In the genomic region with DNA sequence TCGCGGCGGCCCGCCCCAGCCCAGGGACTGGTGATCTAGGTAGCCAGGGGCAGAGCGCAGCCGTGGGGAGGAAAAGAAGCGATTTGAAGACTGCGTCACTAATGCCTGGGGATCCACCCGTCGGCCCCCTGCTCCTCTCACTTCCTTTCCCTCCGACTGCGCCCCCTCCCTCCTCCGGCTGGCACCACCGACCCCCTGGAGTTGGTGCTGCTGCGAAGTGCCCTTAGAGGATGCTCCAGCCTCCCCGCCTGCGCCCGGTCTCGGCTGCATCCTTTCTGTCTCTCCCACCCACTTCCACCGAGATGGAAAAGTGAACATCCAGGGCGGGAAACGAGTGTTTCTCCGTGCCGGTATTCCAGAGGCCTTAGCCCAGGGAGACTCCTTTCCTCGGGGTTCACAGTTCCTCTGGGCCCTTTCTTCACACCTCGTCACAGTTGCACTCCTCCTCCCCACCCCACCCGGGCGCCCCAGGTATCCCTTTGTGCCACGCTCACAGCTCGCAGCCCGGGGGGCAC, we compare ENCODE assay signal across 8 cellular contexts. TPM values are rescaled to one million over a fixed set of nuclear protein-coding genes. Genes with fewer than 3 reads are reported as not detected.
DNase-seq lines count a peak whose midpoint lies in the region; ATAC-seq, FAIRE-seq and TF ChIP-seq lines count a peak whose summit lies in the region.
"Not testable (repeated sequence)": the region's sequence is repeated elsewhere in the genome, so short reads cannot be mapped to it uniquely, and the experiment has no call there.

No MANE protein-coding gene starts in this region.

- H3K4me2 ChIP-seq in A549 = peak overlapping the region; percentile 62; the same call in 1 of the 3 replicates
- peak overlapping the region; percentile 40 for H3K4me2 ChIP-seq in neuronal stem cell (ENCODE audit: insufficient read depth, low read length, poor library complexity, severe bottlenecking)

- ATAC-seq in A549 (peak; percentile 66 to 79), HG02571 (IDR thresholded peaks at IDR 0.05; ENCODE audit: unreplicated experiment) (peak; percentile 46), activated B cell treated with CpG ODN at 0.5 μM for 24 hours (ENCODE audit: low read depth) (peak; percentile 88), body of pancreas (peak; percentile 37), Right ventricle myocardium superior (ENCODE audit: poor library complexity) (peak; percentile 25), right lobe of liver (peak; percentile 30 to 48 (median 38))
- peak; percentile 20 for ATAC-seq in stimulated activated naive CD8-positive, alpha-beta T cell treated with anti-CD3 and anti-CD28 coated beads, Interleukin-15, Interleukin-2, amounts not matched to agents 100 U/mL and 50 U/mL, for 24 hours

- not testable (repeated sequence) for H3K27ac Mint-ChIP-seq in activated B cell treated with CpG ODN at 0.5 μM for 24 hours

- intact Hi-C loops in activated B cell treated with CpG ODN at 0.5 μM for 24 hours (cut with micrococcal nuclease); body of pancreas (cut with DNase I); Right ventricle myocardium superior (cut with DNase I); right lobe of liver (cut with DNase I): not testable (repeated sequence)

- H2BK5ac ChIP-seq in neuronal stem cell (ENCODE audit: low read length) = not testable (repeated sequence)

- DNase-seq in A549 (ENCODE audit: low read depth in 1 of 2, low spot score in 1 of 2); activated B cell treated with CpG ODN at 0.5 μM for 24 hours; body of pancreas; Right ventricle myocardium superior; right lobe of liver; neuronal stem cell (ENCODE audit: low spot score); stimulated activated naive CD8-positive, alpha-beta T cell treated with anti-CD3 and anti-CD28 coated beads, Interleukin-15, Interleukin-2, amounts not matched to agents 100 U/mL and 50 U/mL, for 24 hours: not testable (repeated sequence)

- not testable (repeated sequence) for TF ChIP-seq CTCF in A549 (IDR thresholded peaks at IDR 0.05); activated B cell treated with CpG ODN at 0.5 μM for 24 hours (IDR thresholded peaks at IDR 0.05); body of pancreas (IDR thresholded peaks at IDR 0.05); right lobe of liver (IDR thresholded peaks at IDR 0.05)

- POLR2A ChIA-PET in A549 (lab: Yijun Ruan, JAX); activated B cell treated with CpG ODN at 0.5 μM for 24 hours (lab: Charles Lee): not testable (repeated sequence)

- not testable (repeated sequence) for H2AK5ac ChIP-seq in neuronal stem cell (ENCODE audit: low read depth, low read length)

- H3K9me3 Mint-ChIP-seq in activated B cell treated with CpG ODN at 0.5 μM for 24 hours = not testable (repeated sequence)

- CTCF ChIA-PET in A549 (lab: Yijun Ruan, JAX); activated B cell treated with CpG ODN at 0.5 μM for 24 hours (lab: Charles Lee): not testable (repeated sequence)

- not testable (repeated sequence) for H3K4me3 Mint-ChIP-seq in activated B cell treated with CpG ODN at 0.5 μM for 24 hours

- TF ChIP-seq RAD21 in A549 (conservative IDR thresholded peaks at IDR 0.05 in 1 of 2, IDR thresholded peaks at IDR 0.05 in 1 of 2) = not testable (repeated sequence)

- H3K79me1 ChIP-seq in neuronal stem cell (ENCODE audit: low read depth, low read length) = not testable (repeated sequence)

- H3K27ac ChIP-seq in A549; body of pancreas; right lobe of liver; neuronal stem cell (replicated peaks; ENCODE audit: low read length): not testable (repeated sequence)

- not testable (repeated sequence) for H2BK12ac ChIP-seq in neuronal stem cell (ENCODE audit: low read length)

- not testable (repeated sequence) for H3K27me3 ChIP-seq in body of pancreas; right lobe of liver; neuronal stem cell (ENCODE audit: control insufficient read depth in 3 of 3, insufficient read depth in 3 of 3, low read depth in 1 of 3, low read length in 3 of 3)

- H3K36me3 Mint-ChIP-seq in activated B cell treated with CpG ODN at 0.5 μM for 24 hours (ENCODE audit: low read depth) = not testable (repeated sequence)

- not testable (repeated sequence) for H3K4ac ChIP-seq in neuronal stem cell (ENCODE audit: low read length)

- H3K23ac ChIP-seq in neuronal stem cell (ENCODE audit: low read depth, low read length, poor library complexity) = not testable (repeated sequence)

- not testable (repeated sequence) for H2AFZ ChIP-seq in neuronal stem cell (ENCODE audit: low read length)

- not testable (repeated sequence) for H3K4me1 Mint-ChIP-seq in activated B cell treated with CpG ODN at 0.5 μM for 24 hours

- H2BK15ac ChIP-seq in neuronal stem cell (ENCODE audit: low read length) = not testable (repeated sequence)

- not testable (repeated sequence) for TF ChIP-seq POLR2A in A549 (IDR thresholded peaks at IDR 0.05; ENCODE audit: low read length); body of pancreas (IDR thresholded peaks at IDR 0.05); right lobe of liver (IDR thresholded peaks at IDR 0.05)

- not testable (repeated sequence) for FAIRE-seq in A549 (lab: Jason Lieb, UNC)

- H3K36me3 ChIP-seq in body of pancreas (replicated peaks in 1 of 2; ENCODE audit: insufficient read depth in 1 of 2, low read depth in 2 of 2); right lobe of liver; neuronal stem cell (replicated peaks in 1 of 2; ENCODE audit: control insufficient read depth in 2 of 2, insufficient read depth in 2 of 2, low read length in 2 of 2): not testable (repeated sequence)

- not testable (repeated sequence) for H2BK120ac ChIP-seq in neuronal stem cell (ENCODE audit: low read depth, low read length)

- not testable (repeated sequence) for H3K9ac ChIP-seq in neuronal stem cell (ENCODE audit: low read depth, low read length, poor library complexity)

- H3K14ac ChIP-seq in neuronal stem cell (ENCODE audit: low read length) = not testable (repeated sequence)

- H3K4me3 ChIP-seq in A549, body of pancreas, right lobe of liver: not testable (repeated sequence)
- peak overlapping the region in 1 of 2 donors; percentile 37 for H3K4me3 ChIP-seq in neuronal stem cell (ENCODE audit: low read length in 2 of 2)

- H3K9me3 ChIP-seq in A549; body of pancreas; right lobe of liver; neuronal stem cell (replicated peaks in 1 of 2; ENCODE audit: control insufficient read depth in 2 of 2, insufficient read depth in 1 of 2, low read depth in 1 of 2, low read length in 2 of 2): not testable (repeated sequence)

- not testable (repeated sequence) for H3K4me1 ChIP-seq in A549; body of pancreas; right lobe of liver; neuronal stem cell (ENCODE audit: control insufficient read depth in 2 of 2, insufficient read depth in 1 of 2, low read depth in 1 of 2, low read length in 2 of 2)

- not testable (repeated sequence) for H3K18ac ChIP-seq in neuronal stem cell (ENCODE audit: low read length)

- 20% methylated on average over 4 of the region's 31 CpGs for WGBS in A549 (ENCODE audit: missing lambda C conversion rate)
- no CpG with 5 or more reads among the region's 31 CpGs for WGBS in body of pancreas, 2 donors
- no CpG with 5 or more reads among the region's 31 CpGs for WGBS in right lobe of liver (ENCODE audit: insufficient coverage, low coverage, low lambda C conversion rate, missing lambda C conversion rate)
- WGBS in neuronal stem cell (ENCODE audit: extremely low coverage in 2 of 2, insufficient read length in 2 of 2, insufficient replicate concordance in 1 of 2), 2 donors = no CpG with 5 or more reads among the region's 31 CpGs

- H4K8ac ChIP-seq in neuronal stem cell (ENCODE audit: low read depth, low read length) = not testable (repeated sequence)

- not testable (repeated sequence) for TF ChIP-seq EP300 in A549 (IDR thresholded peaks at IDR 0.05)

- H3K27me3 Mint-ChIP-seq in activated B cell treated with CpG ODN at 0.5 μM for 24 hours = not testable (repeated sequence)

- H4K91ac ChIP-seq in neuronal stem cell (ENCODE audit: low read depth, low read length, poor library complexity) = not testable (repeated sequence)

RNA-seq across cellular contexts. Expression of a gene that starts 33.1 kb away (rescaled TPM):
- polyA plus RNA-seq in A549 (2011; rRNA removed) (16.9 and 24.8 TPM in 2 replicates), A549 (2017; fragmentation: RNase III; extraction: RNeasy Plus Mini Kit Qiagen cat#74134 plus additional on column Dnase treatment) (9.8 to 10.8 TPM (median 9.9 TPM) in 3 replicates)
- 3.4 and 5.3 TPM in 2 replicates for polyA plus RNA-seq in A549 (2012; cell fraction: cytosol; rRNA removed)
- 8.5 and 14.5 TPM in 2 replicates for polyA plus RNA-seq in A549 (2012; cell fraction: nucleus; rRNA removed)
- polyA minus RNA-seq in A549 (2011; rRNA and poly(A)+ RNA removed) = 15.4 and 22.8 TPM in 2 replicates
- total RNA-seq in activated B cell treated with CpG ODN at 0.5 μM for 24 hours (68.0 and 75.9 TPM in 2 replicates), body of pancreas (10 to 100 TPM; 25.7 to 42.8 TPM), Right ventricle myocardium superior (35.9 TPM), right lobe of liver (10 to 100 TPM in 4 of 6 experiments, 1 to 10 TPM in 2; 7.1 to 25.9 (median 18.4) TPM)
- 17.3 TPM for polyA plus RNA-seq in neuronal stem cell (2013, experiment 1 of 2)
- 19.6 TPM for polyA plus RNA-seq in neuronal stem cell (2013, experiment 2 of 2)

Comparison
In these comparisons a context has a peak if more than half of its experiments do, and no peak if none do; other contexts are left out.
1. ATAC-seq: peak in every context shown above with its lines; median percentile 88 in activated B cell treated with CpG ODN at 0.5 μM for 24 hours; 72 in A549; 46 in HG02571; 38 in right lobe of liver; 37 in body of pancreas; 25 in Right ventricle myocardium superior; 20 in stimulated activated naive CD8-positive, alpha-beta T cell treated with anti-CD3 and anti-CD28 coated beads, Interleukin-15, Interleukin-2, amounts not matched to agents 100 U/mL and 50 U/mL, for 24 hours.